1 cellular context compared by ENCODE assay signal in the genomic region with DNA sequence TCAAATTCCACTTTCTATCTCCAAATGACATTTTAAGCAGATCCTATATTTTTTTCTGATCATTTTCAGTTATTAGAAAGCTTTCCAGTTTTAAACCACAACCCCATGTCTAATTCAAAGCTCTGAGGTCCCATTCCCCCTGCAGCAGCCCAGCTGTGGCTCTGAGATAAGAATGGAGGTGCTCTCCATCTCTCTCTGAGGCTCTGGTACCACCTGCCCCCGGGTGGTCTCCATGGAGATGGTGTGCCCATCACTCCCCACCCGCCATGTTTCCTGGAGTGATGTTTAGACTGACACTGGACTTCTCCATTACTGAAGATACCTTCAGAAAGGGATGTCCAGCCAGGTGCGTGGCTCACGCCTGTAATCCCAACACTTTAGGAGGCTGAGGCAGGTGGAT.
TF ChIP-seq lines count a peak whose summit lies in the region.

No MANE protein-coding gene starts in this region.

TF ChIP-seq in K562, 482 proteins besides CTCF, POLR2A, EP300 and RAD21 (continued from another document):
- TF ChIP-seq ZNF778 (CRISPR knock-in tag; IDR thresholded peaks at IDR 0.05) (no peak), U2AF2 (optimal IDR thresholded peaks at IDR 0.05; ENCODE audit: low read depth, low read length) (no peak), NR2F6 (CRISPR knock-in tag; IDR thresholded peaks at IDR 0.05) (no peak), PRDM10 (IDR thresholded peaks at IDR 0.05; ENCODE audit: partially characterized antibody) (no peak), PRPF4 (IDR thresholded peaks at IDR 0.05; ENCODE audit: insufficient read depth, low read depth, low read length, poor library complexity, severe bottlenecking) (no peak), EGR1 (conservative IDR thresholded peaks at IDR 0.05) (no peak), PML (IDR thresholded peaks at IDR 0.05; ENCODE audit: low read length) (no peak), NCOA6 (IDR thresholded peaks at IDR 0.05) (no peak), CEBPB (tag; IDR thresholded peaks at IDR 0.05) (no peak), TCFL5 (CRISPR knock-in tag; conservative IDR thresholded peaks at IDR 0.05) (no peak), TEAD4 (IDR thresholded peaks at IDR 0.05; ENCODE audit: low read length) (peak; percentile 44), TEAD4 (CRISPR knock-in tag; IDR thresholded peaks at IDR 0.05; ENCODE audit: borderline replicate concordance) (no peak), TAF7 (tag; IDR thresholded peaks at IDR 0.05) (no peak), CHD2 (IDR thresholded peaks at IDR 0.05; ENCODE audit: low read depth, low read length) (no peak), MTA2 (IDR thresholded peaks at IDR 0.05; ENCODE audit: low read depth) (0 out of 2 replicates have a peak, but pooled peaks have one; percentile 15), ZNF584 (CRISPR knock-in tag; IDR thresholded peaks at IDR 0.05; ENCODE audit: low read depth) (no peak), KLF10 (CRISPR knock-in tag; IDR thresholded peaks at IDR 0.05) (no peak), RCOR1 (IDR thresholded peaks at IDR 0.05; ENCODE audit: borderline replicate concordance in 1 of 2, low read depth in 2 of 2, low read length in 2 of 2) (peak in 1 of 2 experiments; percentile 70; a peak in 1 of 4 replicates), ZEB2 (IDR thresholded peaks at IDR 0.05) (0 out of 2 replicates have a peak, but pooled peaks have one; percentile 41), TFAP4 (CRISPR knock-in tag; IDR thresholded peaks at IDR 0.05; ENCODE audit: borderline replicate concordance) (peak; percentile 58; the same call in 1 of the 2 replicates), KLF6 (CRISPR knock-in tag; IDR thresholded peaks at IDR 0.05; ENCODE audit: borderline replicate concordance) (no peak), TAL1 (IDR thresholded peaks at IDR 0.05) (peak; percentile 59), ARNT (IDR thresholded peaks at IDR 0.05) (no peak), RUNX1 (IDR thresholded peaks at IDR 0.05; ENCODE audit: low read depth) (no peak), HLTF (IDR thresholded peaks at IDR 0.05) (no peak), PKNOX1 (IDR thresholded peaks at IDR 0.05) (peak; percentile 60), ZNF239 (CRISPR knock-in tag; IDR thresholded peaks at IDR 0.05) (no peak), ZNF282 (CRISPR knock-in tag; IDR thresholded peaks at IDR 0.05) (no peak), GTF3C2 (IDR thresholded peaks at IDR 0.05; ENCODE audit: borderline replicate concordance, extremely low read depth, insufficient read length) (no peak), DPF2 (IDR thresholded peaks at IDR 0.05) (peak; percentile 24; the same call in 1 of the 2 replicates), E2F3 (CRISPR knock-in tag; IDR thresholded peaks at IDR 0.05) (no peak), CBFA2T2 (conservative IDR thresholded peaks at IDR 0.05) (peak; percentile 42), TCF3 (CRISPR knock-in tag; IDR thresholded peaks at IDR 0.05) (peak; percentile 75), NR2C2 (CRISPR knock-in tag; IDR thresholded peaks at IDR 0.05) (no peak), NR2C2 (tag; IDR thresholded peaks at IDR 0.05) (no peak), XRCC5 (IDR thresholded peaks at IDR 0.05; ENCODE audit: low read depth, low read length) (no peak), RFX5 (IDR thresholded peaks at IDR 0.05; ENCODE audit: low read depth, low read length) (no peak), MYBL2 (IDR thresholded peaks at IDR 0.05; ENCODE audit: low read depth) (no peak), MYBL2 (CRISPR knock-in tag; IDR thresholded peaks at IDR 0.05; ENCODE audit: borderline replicate concordance) (no peak), MITF (IDR thresholded peaks at IDR 0.05) (no peak), RFX1 (IDR thresholded peaks at IDR 0.05) (peak; percentile 66), RBM17 (IDR thresholded peaks at IDR 0.05; ENCODE audit: borderline replicate concordance, low read depth, low read length) (no peak), CBFA2T3 (IDR thresholded peaks at IDR 0.05) (peak; percentile 66)
- TF ChIP-seq, protein P1, sequence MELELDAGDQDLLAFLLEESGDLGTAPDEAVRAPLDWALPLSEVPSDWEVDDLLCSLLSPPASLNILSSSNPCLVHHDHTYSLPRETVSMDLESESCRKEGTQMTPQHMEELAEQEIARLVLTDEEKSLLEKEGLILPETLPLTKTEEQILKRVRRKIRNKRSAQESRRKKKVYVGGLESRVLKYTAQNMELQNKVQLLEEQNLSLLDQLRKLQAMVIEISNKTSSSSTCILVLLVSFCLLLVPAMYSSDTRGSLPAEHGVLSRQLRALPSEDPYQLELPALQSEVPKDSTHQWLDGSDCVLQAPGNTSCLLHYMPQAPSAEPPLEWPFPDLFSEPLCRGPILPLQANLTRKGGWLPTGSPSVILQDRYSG (tag; conservative IDR thresholded peaks at IDR 0.05; ENCODE audit: low read depth) = no peak
- TF ChIP-seq, protein P2, sequence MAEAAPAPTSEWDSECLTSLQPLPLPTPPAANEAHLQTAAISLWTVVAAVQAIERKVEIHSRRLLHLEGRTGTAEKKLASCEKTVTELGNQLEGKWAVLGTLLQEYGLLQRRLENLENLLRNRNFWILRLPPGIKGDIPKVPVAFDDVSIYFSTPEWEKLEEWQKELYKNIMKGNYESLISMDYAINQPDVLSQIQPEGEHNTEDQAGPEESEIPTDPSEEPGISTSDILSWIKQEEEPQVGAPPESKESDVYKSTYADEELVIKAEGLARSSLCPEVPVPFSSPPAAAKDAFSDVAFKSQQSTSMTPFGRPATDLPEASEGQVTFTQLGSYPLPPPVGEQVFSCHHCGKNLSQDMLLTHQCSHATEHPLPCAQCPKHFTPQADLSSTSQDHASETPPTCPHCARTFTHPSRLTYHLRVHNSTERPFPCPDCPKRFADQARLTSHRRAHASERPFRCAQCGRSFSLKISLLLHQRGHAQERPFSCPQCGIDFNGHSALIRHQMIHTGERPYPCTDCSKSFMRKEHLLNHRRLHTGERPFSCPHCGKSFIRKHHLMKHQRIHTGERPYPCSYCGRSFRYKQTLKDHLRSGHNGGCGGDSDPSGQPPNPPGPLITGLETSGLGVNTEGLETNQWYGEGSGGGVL (CRISPR knock-in tag; IDR thresholded peaks at IDR 0.05) = no peak
